28 cellular contexts compared by ENCODE assay signal in genomic region chr2:69348781-69349180, GRCh38.
"Had no signal": no experiment of that assay in that cellular context is flagged by ENCODE, and none has a peak within 500 bp of the region (broad histone marks: within the 10 kb centered on the region; RNA-seq: fewer than 3 reads in every experiment).

No MANE protein-coding gene starts in this region.

- H3K9me3 ChIP-seq: adrenal gland, body of pancreas, esophagus muscularis mucosa, heart left ventricle, right atrium auricular region, thoracic aorta, uterus had no signal

- FAIRE-seq: TTC549 had no signal

- H3K27me3 ChIP-seq: adrenal gland, body of pancreas, cardiac muscle cell, esophagus muscularis mucosa, foreskin keratinocyte, heart left ventricle, right atrium auricular region, uterus had no signal

- H3K4me1 Mint-ChIP-seq: naive thymus-derived CD8-positive, alpha-beta T cell had no signal

- H3K4me3 Mint-ChIP-seq: activated CD8-positive, alpha-beta memory T cell treated with anti-CD3 and anti-CD28 coated beads, Interleukin-2, amount 10 ng/mL, durations not matched to agents 7 days and 5 days; activated CD8-positive, alpha-beta T cell treated with anti-CD3 and anti-CD28 coated beads, Interleukin-2, amount 10 ng/mL, durations not matched to agents 7 days and 5 days; activated naive CD4-positive, alpha-beta T cell treated with anti-CD3 and anti-CD28 coated beads for 36 hours; activated naive CD8-positive, alpha-beta T cell treated with anti-CD3 and anti-CD28 coated beads for 36 hours; naive thymus-derived CD8-positive, alpha-beta T cell; type B pancreatic cell had no signal

- H3K27me3 Mint-ChIP-seq: activated CD8-positive, alpha-beta memory T cell treated with anti-CD3 and anti-CD28 coated beads, Interleukin-2, amount 10 ng/mL, durations not matched to agents 7 days and 5 days; activated naive CD8-positive, alpha-beta T cell treated with anti-CD3 and anti-CD28 coated beads for 36 hours; naive thymus-derived CD8-positive, alpha-beta T cell; type B pancreatic cell had no signal

- H3K4me1 ChIP-seq: adrenal gland, body of pancreas, esophagus muscularis mucosa, foreskin keratinocyte, heart left ventricle, right atrium auricular region, uterus had no signal

- H3K4me3 ChIP-seq: adrenal gland, body of pancreas, cardiac muscle cell, esophagus muscularis mucosa, heart left ventricle, right atrium auricular region, thoracic aorta, uterus had no signal

- H3K9me3 Mint-ChIP-seq: activated naive CD4-positive, alpha-beta T cell treated with anti-CD3 and anti-CD28 coated beads for 36 hours; activated naive CD8-positive, alpha-beta T cell treated with anti-CD3 and anti-CD28 coated beads for 36 hours; naive thymus-derived CD8-positive, alpha-beta T cell; type B pancreatic cell had no signal

- H3K36me3 ChIP-seq: uterus had no signal

- ATAC-seq: activated CD8-positive, alpha-beta memory T cell treated with anti-CD3 and anti-CD28 coated beads, Interleukin-2, amount 10 ng/mL, durations not matched to agents 7 days and 5 days; activated CD8-positive, alpha-beta T cell treated with anti-CD3 and anti-CD28 coated beads, Interleukin-2, amount 10 ng/mL, durations not matched to agents 7 days and 5 days; body of pancreas; foreskin keratinocyte; heart left ventricle; naive thymus-derived CD8-positive, alpha-beta T cell had no signal

- H3K27ac Mint-ChIP-seq: activated CD8-positive, alpha-beta memory T cell treated with anti-CD3 and anti-CD28 coated beads, Interleukin-2, amount 10 ng/mL, durations not matched to agents 7 days and 5 days; activated CD8-positive, alpha-beta T cell treated with anti-CD3 and anti-CD28 coated beads, Interleukin-2, amount 10 ng/mL, durations not matched to agents 7 days and 5 days; activated naive CD4-positive, alpha-beta T cell treated with anti-CD3 and anti-CD28 coated beads for 36 hours; activated naive CD8-positive, alpha-beta T cell treated with anti-CD3 and anti-CD28 coated beads for 36 hours; naive thymus-derived CD8-positive, alpha-beta T cell; type B pancreatic cell had no signal

- H3K27ac ChIP-seq: adrenal gland, body of pancreas, cardiac muscle cell, esophagus muscularis mucosa, foreskin keratinocyte, heart left ventricle, right atrium auricular region, thoracic aorta, uterus, VCaP had no signal

- DNase-seq: activated CD4-positive, alpha-beta T cell treated with anti-CD3 and anti-CD28 coated beads for 1 hour; activated CD4-positive, alpha-beta T cell treated with anti-CD3 and anti-CD28 coated beads, Interleukin-2, amount 50 U/mL, for 1 hour; activated CD8-positive, alpha-beta memory T cell treated with anti-CD3 and anti-CD28 coated beads, Interleukin-2, amount 10 ng/mL, durations not matched to agents 7 days and 5 days; activated CD8-positive, alpha-beta T cell treated with anti-CD3 and anti-CD28 coated beads, Interleukin-2, amount 10 ng/mL, durations not matched to agents 7 days and 5 days; activated effector memory CD4-positive, alpha-beta T cell treated with anti-CD3 and anti-CD28 coated beads, Interleukin-2, amount 50 U/mL, for 16 hours; activated naive CD4-positive, alpha-beta T cell treated with anti-CD3 and anti-CD28 coated beads for 36 hours; activated naive CD8-positive, alpha-beta T cell treated with anti-CD3 and anti-CD28 coated beads for 36 hours; adrenal gland; aorta; body of pancreas; cortex of kidney; foreskin keratinocyte; heart left ventricle; hypothalamus; naive thymus-derived CD8-positive, alpha-beta T cell; stimulated activated CD4-positive, alpha-beta T cell treated with anti-CD3 and anti-CD28 coated beads, Interleukin-15, amount 100 ng/mL, for 24 hours; stimulated activated CD4-positive, alpha-beta T cell treated with anti-CD3 and anti-CD28 coated beads, Interleukin-2, amount 100 ng/mL, for 24 hours; stimulated activated naive CD4-positive, alpha-beta T cell treated with Interleukin-2 at 50 U/mL for 16 hours; T-helper 1 cell; T-helper 9 cell; uterus had no signal
